8 cellular contexts compared by ENCODE assay signal in the genomic region with DNA sequence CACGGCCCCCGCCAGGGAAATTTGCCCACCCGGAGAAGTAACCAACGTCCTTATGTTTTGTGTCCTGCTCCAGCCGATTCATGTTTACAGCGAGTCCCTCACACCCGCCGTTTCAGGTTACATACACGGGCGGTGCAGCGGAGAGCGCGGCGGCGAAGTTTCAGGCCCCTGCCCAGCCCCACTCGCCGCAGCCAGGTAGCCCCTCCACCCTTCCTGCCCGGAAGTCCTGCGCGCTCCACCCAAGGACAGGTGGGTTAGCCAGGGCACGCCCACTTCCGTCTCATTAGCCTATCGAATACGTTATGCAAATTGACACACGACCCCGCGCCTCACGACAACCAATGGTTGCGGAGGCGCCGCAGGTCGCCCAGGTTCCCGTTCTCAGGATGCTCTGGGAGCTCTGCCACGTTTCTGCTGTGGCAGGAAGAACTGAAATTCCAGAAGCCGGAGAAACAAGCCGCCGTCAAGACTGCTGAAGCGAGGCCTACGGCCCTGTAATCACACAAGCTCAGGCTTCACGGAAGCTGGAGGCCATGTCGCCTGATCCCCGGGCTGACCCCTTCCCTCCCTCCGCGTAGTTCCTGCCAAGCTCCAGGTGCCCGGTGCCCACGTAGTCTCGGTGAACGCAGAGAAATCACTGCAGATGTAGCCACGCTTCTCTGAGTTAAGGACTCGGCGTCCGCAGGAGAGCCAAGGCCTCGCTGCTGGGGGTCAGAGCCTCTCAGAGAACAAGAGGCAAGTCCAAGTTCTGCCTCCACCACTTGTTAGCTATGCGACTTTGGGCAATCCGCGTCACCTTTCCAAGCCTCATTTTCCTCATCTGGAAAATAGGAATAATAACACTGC. TPM values are rescaled to one million over a fixed set of nuclear protein-coding genes. Genes with fewer than 3 reads are reported as not detected.
DNase-seq lines count a peak whose midpoint lies in the region; ATAC-seq and TF ChIP-seq lines count a peak whose summit lies in the region.

No MANE protein-coding gene starts in this region.

- H3K4me1 ChIP-seq in duodenal mucosa (ENCODE audit: control insufficient read depth in 1 of 2, insufficient read depth in 2 of 2, low read length in 2 of 2) (peaks cover 17 to 20% of the 10 kb centered on the region in 2 donors), lower lobe of right lung (peaks cover 46% of the 10 kb centered on the region)

- H3K9me3 ChIP-seq in duodenal mucosa (ENCODE audit: control insufficient read depth in 1 of 2, low read length in 2 of 2): no peaks in the 10 kb centered on the region
- H3K9me3 ChIP-seq in lower lobe of right lung: no peaks in the 10 kb centered on the region

- TF ChIP-seq CTCF in lower lobe of right lung (IDR thresholded peaks at IDR 0.05): no peak

- peak overlapping the region; percentile 59 to 69 for H3K4me3 ChIP-seq in duodenal mucosa (ENCODE audit: low read depth in 1 of 2, low read length in 2 of 2)
- H3K4me3 ChIP-seq in lower lobe of right lung: peak overlapping the region; percentile 35

- H3K27me3 ChIP-seq in duodenal mucosa (ENCODE audit: control insufficient read depth in 1 of 2, insufficient read depth in 2 of 2, low read length in 2 of 2) (no peaks in the 10 kb centered on the region), lower lobe of right lung (ENCODE audit: low read depth) (no peaks in the 10 kb centered on the region)

- peak; percentile 95 for DNase-seq in DMS153 treated with DMSO at 0.1 percent for 48 hours (lab: John Stamatoyannopoulos, UW; ENCODE audit: unreplicated experiment)
- DNase-seq in NCI-H1436 (lab: John Stamatoyannopoulos, UW): peak; percentile 98
- DNase-seq in activated CD4-positive, alpha-beta T cell treated with anti-CD3 and anti-CD28 coated beads, Interleukin-2, amount 50 U/mL, for 1 hour: peak; percentile 63
- DNase-seq in lower lobe of right lung: peak; percentile 96
- peak in 2 of 3 experiments; percentile 37 to 64 for DNase-seq in stimulated activated CD4-positive, alpha-beta T cell treated with anti-CD3 and anti-CD28 coated beads, TNF-alpha, amount 100 ng/mL, for 24 hours (ENCODE audit: low read depth in 3 of 3)
- DNase-seq in KG1 (lab: John Stamatoyannopoulos, UW): no peak
- no peak for DNase-seq in HuH-7.5 (ENCODE audit: low spot score)

- H3K27ac ChIP-seq in duodenal mucosa (ENCODE audit: low read depth, low read length) (peak overlapping the region; percentile 97), lower lobe of right lung (peak overlapping the region; percentile 83)

- peak overlapping the region; percentile 71 to 91 for H3K9ac ChIP-seq in duodenal mucosa (ENCODE audit: low read depth in 1 of 2, low read length in 2 of 2)

- ATAC-seq in lower lobe of right lung: peak; percentile 96 to 98

- intact Hi-C loops in lower lobe of right lung (cut with DNase I): no loop called here

- H3K36me3 ChIP-seq in duodenal mucosa (ENCODE audit: control insufficient read depth in 1 of 2, insufficient read depth in 2 of 2, low read length in 2 of 2): no peaks in the 10 kb centered on the region
- H3K36me3 ChIP-seq in lower lobe of right lung: no peaks in the 10 kb centered on the region

RNA-seq across cellular contexts. Expression of gene MYH9, which starts 22.4 kb away (rescaled TPM):
- total RNA-seq in lower lobe of right lung: 659 TPM

Comparison
In these comparisons a context has a peak if more than half of its experiments do, and no peak if none do; other contexts are left out.
1. DNase-seq: peak in DMS153 treated with DMSO at 0.1 percent for 48 hours (single experiment), NCI-H1436 (single experiment), activated CD4-positive, alpha-beta T cell treated with anti-CD3 and anti-CD28 coated beads, Interleukin-2, amount 50 U/mL, for 1 hour (single experiment), lower lobe of right lung (single experiment) and stimulated activated CD4-positive, alpha-beta T cell treated with anti-CD3 and anti-CD28 coated beads, TNF-alpha, amount 100 ng/mL, for 24 hours (2 of 3); none in KG1 (single experiment) and HuH-7.5 (single experiment).